ENCODE assay signal across 22 cellular contexts in the genomic region with DNA sequence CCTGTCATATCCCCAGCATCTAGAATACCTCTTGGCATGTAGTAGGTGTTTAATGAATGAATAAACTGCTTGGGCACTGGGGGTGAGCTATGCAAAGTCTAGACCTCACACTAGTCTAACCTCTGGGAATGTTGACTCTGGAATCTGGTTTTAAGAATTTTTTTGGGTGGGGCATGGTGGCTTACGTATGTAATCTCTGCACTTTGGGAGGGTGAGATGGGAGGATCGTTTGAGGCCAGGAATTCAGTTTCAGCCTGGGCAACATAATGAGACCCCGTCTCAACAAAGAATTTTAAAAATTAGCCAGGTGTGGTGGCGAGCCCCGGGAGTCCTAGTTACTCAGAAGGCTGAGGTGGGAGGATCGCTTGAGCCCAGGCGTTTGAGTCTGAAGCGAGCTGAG.
DNase-seq lines count a peak whose midpoint lies in the region; ATAC-seq and TF ChIP-seq lines count a peak whose summit lies in the region.
"Had no signal": no experiment of that assay in that cellular context is flagged by ENCODE, and none has a peak within 500 bp of the region (broad histone marks: within the 10 kb centered on the region; RNA-seq: fewer than 3 reads in every experiment).

No MANE protein-coding gene starts in this region.

- TF ChIP-seq EP300 in esophagus muscularis mucosa (IDR thresholded peaks at IDR 0.05): no peak
- no peak for TF ChIP-seq EP300 in upper lobe of left lung (IDR thresholded peaks at IDR 0.05)

- H3K36me3 Mint-ChIP-seq in activated T-cell treated with anti-CD3 and anti-CD28 coated beads, Interleukin-2, amount 50 U/mL, for 4 hours (ENCODE audit: insufficient read depth): no peaks in the 10 kb centered on the region
- no peaks in the 10 kb centered on the region for H3K36me3 Mint-ChIP-seq in osteocyte (ENCODE audit: unreplicated experiment)

- H3K27ac Mint-ChIP-seq in osteocyte (ENCODE audit: unreplicated experiment): no peak overlapping the region
- H3K27ac Mint-ChIP-seq: B cell had no signal

- peak overlapping the region; percentile 6 for H3K4me3 Mint-ChIP-seq in activated T-cell treated with anti-CD3 and anti-CD28 coated beads, Interleukin-2, amount 50 U/mL, for 4 hours
- H3K4me3 Mint-ChIP-seq in osteocyte (ENCODE audit: unreplicated experiment): no peak overlapping the region

- H3K9me3 ChIP-seq in esophagus muscularis mucosa (peaks cover 0 to 6% (median 0%) of the 10 kb centered on the region in 4 donors), upper lobe of left lung (no peaks in the 10 kb centered on the region)

- no peak for TF ChIP-seq CTCF in esophagus muscularis mucosa (IDR thresholded peaks at IDR 0.05)
- no peak for TF ChIP-seq CTCF in osteocyte (IDR thresholded peaks at IDR 0.05)
- no peak for TF ChIP-seq CTCF in upper lobe of left lung (IDR thresholded peaks at IDR 0.05)

- no peak for TF ChIP-seq POLR2A in esophagus muscularis mucosa (IDR thresholded peaks at IDR 0.05; ENCODE audit: low read depth)
- no peak for TF ChIP-seq POLR2A in upper lobe of left lung (IDR thresholded peaks at IDR 0.05)

- intact Hi-C loops in esophagus muscularis mucosa (cut with DNase I): no loop called here

- ATAC-seq in activated T-cell treated with anti-CD3 and anti-CD28 coated beads, Interleukin-2, amount 50 U/mL, for 4 hours: no peak
- no peak for ATAC-seq in upper lobe of left lung (ENCODE audit: low FRiP score in 2 of 2)
- ATAC-seq: HCT116, Panc1 had no signal

- H3K4me1 ChIP-seq in esophagus muscularis mucosa: no peaks in the 10 kb centered on the region
- no peaks in the 10 kb centered on the region for H3K4me1 ChIP-seq in upper lobe of left lung

- H3K36me3 ChIP-seq in esophagus muscularis mucosa (no peaks in the 10 kb centered on the region), upper lobe of left lung (no peaks in the 10 kb centered on the region)

- peaks cover 43% of the 10 kb centered on the region for H3K27me3 Mint-ChIP-seq in activated T-cell treated with anti-CD3 and anti-CD28 coated beads, Interleukin-2, amount 50 U/mL, for 4 hours (ENCODE audit: low read depth)
- no peaks in the 10 kb centered on the region for H3K27me3 Mint-ChIP-seq in osteocyte (ENCODE audit: unreplicated experiment)

- DNase-seq in activated T-cell treated with anti-CD3 and anti-CD28 coated beads, Interleukin-2, amount 50 U/mL, for 4 hours: no peak
- DNase-seq in activated T-cell treated with anti-CD3 and anti-CD28 coated beads, Interleukin-2, amount 50 U/mL, for 48 hours: no peak
- DNase-seq in esophagus muscularis mucosa (ENCODE audit: extremely low spot score) (peak; percentile 8), osteocyte (ENCODE audit: extremely low spot score, unreplicated experiment) (peak; percentile 32), upper lobe of left lung (no peak), NOMO-1 treated with DMSO at 0.1 percent for 48 hours (lab: John Stamatoyannopoulos, UW; ENCODE audit: unreplicated experiment) (no peak), caudate nucleus (lab: John Stamatoyannopoulos, UW) (no peak), midbrain (lab: John Stamatoyannopoulos, UW) (no peak)
- DNase-seq: Calu3; CD8-positive, alpha-beta memory T cell; Karpas-422; NCI-H1105; NCI-H1436 treated with DMSO at 0.1 percent for 48 hours; NCI-H1930; NCI-H526 treated with DMSO at 0.1 percent for 48 hours; SHP77 treated with DMSO at 0.1 percent for 48 hours had no signal

- H3K9me3 Mint-ChIP-seq in activated T-cell treated with anti-CD3 and anti-CD28 coated beads, Interleukin-2, amount 50 U/mL, for 4 hours: peaks cover 3% of the 10 kb centered on the region
- peaks cover 10% of the 10 kb centered on the region for H3K9me3 Mint-ChIP-seq in osteocyte (ENCODE audit: unreplicated experiment)

- H3K4me3 ChIP-seq in esophagus muscularis mucosa (no peak overlapping the region), upper lobe of left lung (no peak overlapping the region)

- 82% methylated on average over 8 of the region's 8 CpGs for WGBS in esophagus muscularis mucosa
- WGBS in upper lobe of left lung, 2 donors: 78 to 84% methylated on average over 8 of the region's 8 CpGs

- H3K4me1 Mint-ChIP-seq in activated T-cell treated with anti-CD3 and anti-CD28 coated beads, Interleukin-2, amount 50 U/mL, for 4 hours (ENCODE audit: low read depth): peaks cover 13% of the 10 kb centered on the region
- H3K4me1 Mint-ChIP-seq in osteocyte (ENCODE audit: unreplicated experiment): no peaks in the 10 kb centered on the region

- H3K27ac ChIP-seq in esophagus muscularis mucosa (replicated peaks in 1 of 4): no peak overlapping the region
- peak overlapping the region in 3 of 4 donors; percentile 53 to 77 (median 58) for H3K27ac ChIP-seq in upper lobe of left lung
- H3K27ac ChIP-seq in caudate nucleus (ENCODE audit: low read depth, low read length): no peak overlapping the region
- H3K27ac ChIP-seq: 22Rv1, C4-2B, RWPE1 had no signal

- H3K27me3 ChIP-seq in esophagus muscularis mucosa: no peaks in the 10 kb centered on the region
- no peaks in the 10 kb centered on the region for H3K27me3 ChIP-seq in upper lobe of left lung

Comparison
In these comparisons a context has a peak if more than half of its experiments do, and no peak if none do; other contexts are left out.
1. DNase-seq: peak in esophagus muscularis mucosa (single experiment) and osteocyte (single experiment); none in activated T-cell treated with anti-CD3 and anti-CD28 coated beads, Interleukin-2, amount 50 U/mL, for 4 hours (single experiment), activated T-cell treated with anti-CD3 and anti-CD28 coated beads, Interleukin-2, amount 50 U/mL, for 48 hours (0 of 2), upper lobe of left lung (0 of 2), NOMO-1 treated with DMSO at 0.1 percent for 48 hours (single experiment), caudate nucleus (0 of 61) and midbrain (single experiment).
2. H3K27ac ChIP-seq: peak in upper lobe of left lung (3 of 4); none in esophagus muscularis mucosa (0 of 4) and caudate nucleus (single experiment).